Comparison of ENCODE assay signal across 1 cellular context in the genomic region with DNA sequence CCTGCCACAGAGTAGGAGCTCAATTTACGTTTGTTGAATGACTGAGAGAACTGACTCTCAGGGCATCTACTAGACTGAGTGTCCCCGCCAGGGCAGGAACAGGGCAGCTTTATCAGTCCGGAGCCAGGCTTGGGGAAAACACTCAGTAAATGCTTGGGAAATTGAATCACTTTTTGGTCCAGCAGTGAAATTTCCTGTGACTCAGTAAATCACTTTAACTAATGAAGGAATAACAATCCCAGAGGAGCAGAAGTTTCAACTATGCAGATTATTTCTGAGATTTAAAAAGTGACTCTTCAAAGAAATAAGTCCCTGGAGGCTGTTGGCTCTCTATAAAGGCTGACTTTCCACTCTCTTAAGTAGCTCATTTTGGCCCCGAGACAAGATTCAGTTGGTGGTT.
TF ChIP-seq lines count a peak whose summit lies in the region.

No MANE protein-coding gene starts in this region.

TF ChIP-seq in SK-N-SH, 30 proteins besides CTCF, POLR2A, EP300 and RAD21 (continued from another document):
- TF ChIP-seq, protein P1, sequence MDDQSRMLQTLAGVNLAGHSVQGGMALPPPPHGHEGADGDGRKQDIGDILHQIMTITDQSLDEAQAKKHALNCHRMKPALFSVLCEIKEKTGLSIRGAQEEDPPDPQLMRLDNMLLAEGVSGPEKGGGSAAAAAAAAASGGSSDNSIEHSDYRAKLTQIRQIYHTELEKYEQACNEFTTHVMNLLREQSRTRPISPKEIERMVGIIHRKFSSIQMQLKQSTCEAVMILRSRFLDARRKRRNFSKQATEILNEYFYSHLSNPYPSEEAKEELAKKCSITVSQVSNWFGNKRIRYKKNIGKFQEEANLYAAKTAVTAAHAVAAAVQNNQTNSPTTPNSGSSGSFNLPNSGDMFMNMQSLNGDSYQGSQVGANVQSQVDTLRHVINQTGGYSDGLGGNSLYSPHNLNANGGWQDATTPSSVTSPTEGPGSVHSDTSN (IDR thresholded peaks at IDR 0.05), result peak; percentile 74
- peak; percentile 80; the same call in 1 of the 2 replicates for TF ChIP-seq TEAD4 (IDR thresholded peaks at IDR 0.05; ENCODE audit: borderline replicate concordance, insufficient read depth)
- no peak for TF ChIP-seq CHD2 (IDR thresholded peaks at IDR 0.05; ENCODE audit: low read length, partially characterized antibody)
